Comparison of ENCODE assay signal across 28 cellular contexts in the genomic region with DNA sequence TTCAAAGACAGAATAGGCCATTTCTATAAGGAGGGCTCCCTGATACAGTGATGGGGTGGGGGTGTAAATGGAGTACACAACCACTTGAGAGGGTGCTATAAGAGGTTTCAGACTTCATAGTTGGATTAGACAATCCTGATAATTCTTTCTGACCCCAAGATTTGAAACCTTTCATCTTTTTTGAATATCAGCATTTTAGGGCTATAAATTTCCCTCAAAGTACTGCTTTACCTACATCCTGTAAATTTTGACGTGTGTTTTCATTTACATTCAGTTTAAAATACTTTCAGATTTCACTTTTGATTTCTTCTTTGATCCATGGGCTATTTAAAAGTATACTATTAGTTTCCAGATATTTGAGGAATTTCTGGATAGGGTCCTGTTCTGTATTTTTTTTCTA.
"Had no signal": no experiment of that assay in that cellular context is flagged by ENCODE, and none has a peak within 500 bp of the region (broad histone marks: within the 10 kb centered on the region; RNA-seq: fewer than 3 reads in every experiment).

No MANE protein-coding gene starts in this region.

- FAIRE-seq: endometrium, islet of Langerhans, keratinocyte had no signal

- H3K36me3 ChIP-seq: esophagus squamous epithelium, gastrocnemius medialis, left lung, lower lobe of right lung had no signal

- H3K4me3 Mint-ChIP-seq: dendritic cell treated with granulocyte-macrophage colony-stimulating factor and Interleukin-4, amounts not matched to agents 40 ng/mL and 50 ng/mL, for 4 days; effector memory CD8-positive, alpha-beta T cell; endodermal cell; mesothelial cell of epicardium; naive B cell; naive thymus-derived CD8-positive, alpha-beta T cell had no signal

- H3K27ac ChIP-seq: epithelial cell of prostate, esophagus squamous epithelium, gastrocnemius medialis, heart right ventricle, left lung, lower lobe of right lung had no signal

- H3K4me1 Mint-ChIP-seq: endodermal cell; mesothelial cell of epicardium; naive B cell; naive thymus-derived CD8-positive, alpha-beta T cell had no signal

- DNase-seq: cortex of kidney; effector CD8-positive, alpha-beta T cell; effector memory CD8-positive, alpha-beta T cell; endodermal cell; erythroblast; esophagus squamous epithelium; foreskin fibroblast; foreskin melanocyte; gastrocnemius medialis; glutamatergic neuron; head of caudate nucleus; heart right ventricle; hippocampal formation; left cardiac atrium; left lung; left ventricle myocardium superior; lower lobe of right lung; mesenchymal stem cell; mucosa of descending colon; naive B cell had no signal

- H3K27ac Mint-ChIP-seq: dendritic cell treated with granulocyte-macrophage colony-stimulating factor and Interleukin-4, amounts not matched to agents 40 ng/mL and 50 ng/mL, for 4 days; effector memory CD8-positive, alpha-beta T cell; endodermal cell; mesothelial cell of epicardium; naive B cell; naive thymus-derived CD8-positive, alpha-beta T cell had no signal

- ATAC-seq: effector memory CD8-positive, alpha-beta T cell; esophagus mucosa; gastrocnemius medialis; heart right ventricle; left cardiac atrium; left lung; left ventricle myocardium superior; lower lobe of right lung; mucosa of descending colon; naive thymus-derived CD8-positive, alpha-beta T cell had no signal

- H3K4me1 ChIP-seq: esophagus squamous epithelium, gastrocnemius medialis, heart right ventricle, lower lobe of right lung had no signal

- H3K27me3 ChIP-seq: gastrocnemius medialis, heart right ventricle, left lung had no signal

- H3K4me3 ChIP-seq: esophagus squamous epithelium, gastrocnemius medialis, heart right ventricle, left lung, lower lobe of right lung, mucosa of descending colon had no signal
